ENCODE assay signal across 16 cellular contexts in genomic region chr6:153058909-153059308, GRCh38.
"Had no signal": no experiment of that assay in that cellular context is flagged by ENCODE, and none has a peak within 500 bp of the region (broad histone marks: within the 10 kb centered on the region; RNA-seq: fewer than 3 reads in every experiment).

No MANE protein-coding gene starts in this region.

- H3K36me3 Mint-ChIP-seq: activated CD4-positive, alpha-beta memory T cell treated with anti-CD3 and anti-CD28 coated beads for 36 hours; activated naive CD8-positive, alpha-beta T cell; type B pancreatic cell had no signal

- H3K27ac Mint-ChIP-seq: activated CD4-positive, alpha-beta memory T cell treated with anti-CD3 and anti-CD28 coated beads for 36 hours; activated naive CD8-positive, alpha-beta T cell; nephron progenitor cell; T-helper 2 cell treated with Interferon-gamma antibody and Interleukin-4, amounts not matched to agents 5 μg/mL and 100 μg/mL, for 36 hours; type B pancreatic cell had no signal

- FAIRE-seq: colon, kidney had no signal

- DNase-seq: activated CD4-positive, alpha-beta memory T cell treated with anti-CD3 and anti-CD28 coated beads for 36 hours; activated CD4-positive, alpha-beta T cell treated with anti-CD3 and anti-CD28 coated beads for 1 hour; activated gamma-delta T cell; activated T-cell treated with anti-CD3 and anti-CD28 coated beads, Interleukin-2, amount 50 U/mL, for 4 hours; amygdala; esophagus squamous epithelium; kidney; mesendoderm; nephron progenitor cell; stimulated activated CD4-positive, alpha-beta T cell treated with anti-CD3 and anti-CD28 coated beads, Interleukin-2, amount 100 ng/mL, for 48 hours; stimulated activated naive CD4-positive, alpha-beta T cell treated with Interleukin-2 at 50 U/mL for 16 hours had no signal

- H3K4me3 Mint-ChIP-seq: activated CD4-positive, alpha-beta memory T cell treated with anti-CD3 and anti-CD28 coated beads for 36 hours; activated naive CD8-positive, alpha-beta T cell; activated T-cell treated with anti-CD3 and anti-CD28 coated beads, Interleukin-2, amount 50 U/mL, for 4 hours; nephron progenitor cell; T-helper 2 cell treated with Interferon-gamma antibody and Interleukin-4, amounts not matched to agents 5 μg/mL and 100 μg/mL, for 36 hours; type B pancreatic cell had no signal

- H3K27ac ChIP-seq: esophagus squamous epithelium, gastroesophageal sphincter had no signal

- ATAC-seq: activated T-cell treated with anti-CD3 and anti-CD28 coated beads, Interleukin-2, amount 50 U/mL, for 4 hours; gastroesophageal sphincter had no signal

- H3K9me3 Mint-ChIP-seq: activated T-cell treated with anti-CD3 and anti-CD28 coated beads, Interleukin-2, amount 50 U/mL, for 4 hours; T-helper 2 cell treated with Interferon-gamma antibody and Interleukin-4, amounts not matched to agents 5 μg/mL and 100 μg/mL, for 36 hours had no signal

- H3K4me1 Mint-ChIP-seq: nephron progenitor cell had no signal

- H3K27me3 Mint-ChIP-seq: type B pancreatic cell had no signal

- H3K4me3 ChIP-seq: esophagus squamous epithelium, gastroesophageal sphincter had no signal

- H3K9me3 ChIP-seq: esophagus squamous epithelium had no signal

- H3K27me3 ChIP-seq: esophagus squamous epithelium, gastroesophageal sphincter had no signal

- H3K36me3 ChIP-seq: esophagus squamous epithelium, gastroesophageal sphincter had no signal

- H3K4me1 ChIP-seq: esophagus squamous epithelium, gastroesophageal sphincter had no signal
